In genomic region chr22:41722496-41722895, GRCh38 we compare ENCODE assay signal across 25 cellular contexts. TPM values are rescaled to one million over a fixed set of nuclear protein-coding genes. Genes with fewer than 3 reads are reported as not detected.
"Had no signal": no experiment of that assay in that cellular context is flagged by ENCODE, and none has a peak within 500 bp of the region (broad histone marks: within the 10 kb centered on the region; RNA-seq: fewer than 3 reads in every experiment).

No MANE protein-coding gene starts in this region.

- H3K4me3 ChIP-seq: SJSA1 had no signal

- H3K4me3 Mint-ChIP-seq: activated CD8-positive, alpha-beta T cell treated with anti-CD3 and anti-CD28 coated beads, Interleukin-2, amount 10 ng/mL, durations not matched to agents 7 days and 5 days; activated naive CD8-positive, alpha-beta T cell treated with anti-CD3 and anti-CD28 coated beads, Interleukin-2, amount 10 ng/mL, durations not matched to agents 7 days and 5 days; T-helper 17 cell; WTC11 had no signal

- H3K27ac Mint-ChIP-seq: activated CD8-positive, alpha-beta T cell treated with anti-CD3 and anti-CD28 coated beads, Interleukin-2, amount 10 ng/mL, durations not matched to agents 7 days and 5 days; activated naive CD8-positive, alpha-beta T cell treated with anti-CD3 and anti-CD28 coated beads, Interleukin-2, amount 10 ng/mL, durations not matched to agents 7 days and 5 days; T-helper 17 cell; WTC11 had no signal

- DNase-seq: activated CD4-positive, alpha-beta T cell treated with anti-CD3 and anti-CD28 coated beads for 48 hours; activated CD4-positive, alpha-beta T cell treated with anti-CD3 and anti-CD28 coated beads, Interleukin-2, amount 50 U/mL, for 4 hours; activated CD4-positive, CD25-positive, alpha-beta regulatory T cell treated with anti-CD3 and anti-CD28 coated beads, Interleukin-2, amount 50 U/mL, for 72 hours; activated CD8-positive, alpha-beta memory T cell treated with anti-CD3 and anti-CD28 coated beads, Interleukin-2, amount 50 U/mL, for 48 hours; activated CD8-positive, alpha-beta T cell treated with anti-CD3 and anti-CD28 coated beads, Interleukin-2, amount 10 ng/mL, durations not matched to agents 7 days and 5 days; activated naive CD4-positive, alpha-beta T cell treated with anti-CD3 and anti-CD28 coated beads, Interleukin-2, amount 50 U/mL, for 16 hours; activated naive CD8-positive, alpha-beta T cell treated with anti-CD3 and anti-CD28 coated beads, Interleukin-2, amount 10 ng/mL, durations not matched to agents 7 days and 5 days; activated T-cell treated with anti-CD3 and anti-CD28 coated beads, Interleukin-2, amount 50 U/mL, for 1 hour; aorta; central memory CD4-positive, alpha-beta T cell; Karpas-422; NCI-H1092; NCI-H1417; NCI-H1930; NCI-H2107; NCI-H446; NCI-H524; NCI-H748 treated with DMSO at 0.1 percent for 48 hours; Right ventricle myocardium superior; T-helper 17 cell; T-helper 9 cell had no signal

- H3K9me3 Mint-ChIP-seq: activated naive CD8-positive, alpha-beta T cell treated with anti-CD3 and anti-CD28 coated beads, Interleukin-2, amount 10 ng/mL, durations not matched to agents 7 days and 5 days; WTC11 had no signal

- H3K27me3 Mint-ChIP-seq: activated naive CD8-positive, alpha-beta T cell treated with anti-CD3 and anti-CD28 coated beads, Interleukin-2, amount 10 ng/mL, durations not matched to agents 7 days and 5 days had no signal

- H3K4me1 Mint-ChIP-seq: activated naive CD8-positive, alpha-beta T cell treated with anti-CD3 and anti-CD28 coated beads, Interleukin-2, amount 10 ng/mL, durations not matched to agents 7 days and 5 days; T-helper 17 cell; WTC11 had no signal

- H3K9me3 ChIP-seq: SJSA1 had no signal

- ATAC-seq: activated CD8-positive, alpha-beta T cell treated with anti-CD3 and anti-CD28 coated beads, Interleukin-2, amount 10 ng/mL, durations not matched to agents 7 days and 5 days; Panc1; T-helper 17 cell; WTC11 had no signal

- H3K36me3 ChIP-seq: SJSA1 had no signal

- H3K36me3 Mint-ChIP-seq: activated naive CD8-positive, alpha-beta T cell treated with anti-CD3 and anti-CD28 coated beads, Interleukin-2, amount 10 ng/mL, durations not matched to agents 7 days and 5 days; WTC11 had no signal

RNA-seq across cellular contexts. Expression of gene MEI1, which starts 23.2 kb away (rescaled TPM):
- total RNA-seq: bronchial epithelial cell, Right ventricle myocardium superior had no signal
